In genomic region chr12:120211243-120211903, GRCh38 we compare ENCODE assay signal across 1 cellular context.
TF ChIP-seq lines count a peak whose summit lies in the region.

No MANE protein-coding gene starts in this region.

TF ChIP-seq in A549, 52 proteins besides CTCF, POLR2A, EP300 and RAD21:
- TF ChIP-seq HMGXB4 (CRISPR knock-in tag; IDR thresholded peaks at IDR 0.05; ENCODE audit: borderline replicate concordance): no peak
- 0 out of 2 replicates have a peak, but pooled peaks have one; percentile 61 for TF ChIP-seq POLR2AphosphoS2 (conservative IDR thresholded peaks at IDR 0.05; ENCODE audit: low read length)
- no peak for TF ChIP-seq FOXS1 (CRISPR knock-in tag; IDR thresholded peaks at IDR 0.05)
- no peak for TF ChIP-seq HOXB13 (CRISPR knock-in tag; IDR thresholded peaks at IDR 0.05; ENCODE audit: low read depth)
